ENCODE assay signal across 8 cellular contexts in the genomic region with DNA sequence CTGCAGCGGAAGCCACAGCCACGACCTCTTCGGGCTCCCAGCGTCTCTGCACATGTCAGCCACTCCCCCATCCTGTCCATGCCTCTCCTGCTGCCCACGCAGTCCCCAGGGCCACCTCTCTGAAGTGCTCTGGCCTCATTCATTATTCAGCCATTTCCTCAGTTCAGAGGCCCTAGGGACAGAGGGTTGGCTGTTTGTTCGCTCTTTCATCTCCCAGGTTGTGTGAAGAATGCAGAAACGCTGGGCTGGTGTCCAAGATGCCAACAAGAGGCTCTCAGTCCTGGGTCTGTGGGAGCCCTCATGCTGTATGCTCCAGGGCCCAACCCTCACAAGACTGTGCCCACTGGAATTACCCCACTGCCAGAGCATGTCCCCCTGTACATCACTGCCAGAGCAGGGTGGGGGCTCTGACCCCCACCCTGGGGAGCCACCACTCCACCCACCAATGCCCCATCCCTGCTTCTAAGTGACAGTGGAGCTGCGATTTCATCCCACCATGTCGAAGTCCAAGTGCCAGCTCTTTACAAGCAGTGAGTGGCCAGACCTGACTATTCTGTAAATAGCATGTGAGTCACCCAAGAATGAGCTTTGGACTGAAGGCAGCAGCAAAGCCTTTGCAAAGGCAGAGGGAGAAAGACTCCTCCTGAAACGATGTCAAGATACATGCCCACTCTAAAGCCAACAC.
A peak's percentile ranks its signal among the peaks of the same experiment; 100 is the strongest.
DNase-seq lines count a peak whose midpoint lies in the region; ATAC-seq and TF ChIP-seq lines count a peak whose summit lies in the region.
"Had no signal": no experiment of that assay in that cellular context is flagged by ENCODE, and none has a peak within 500 bp of the region (broad histone marks: within the 10 kb centered on the region; RNA-seq: fewer than 3 reads in every experiment).

No MANE protein-coding gene starts in this region.

- H3K27me3 Mint-ChIP-seq in H9 (ENCODE audit: low read depth) = peaks cover 73% of the 10 kb centered on the region

- H2BK120ac ChIP-seq in H9 (ENCODE audit: low read depth, low read length, poor library complexity, severe bottlenecking) = no peak overlapping the region

- no peak overlapping the region for H2AK5ac ChIP-seq in H9 (ENCODE audit: insufficient read length, low read length)

- H3K14ac ChIP-seq in H9 (ENCODE audit: insufficient read depth, low read length) = no peak overlapping the region

- no peak overlapping the region for H2BK5ac ChIP-seq in H9 (ENCODE audit: insufficient read length, low read length)

- peaks cover 0 to 3% of the 10 kb centered on the region in 2 experiments; a peak in 2 of 5 replicates for H3K9me3 Mint-ChIP-seq in H9

- no peak overlapping the region for H2BK20ac ChIP-seq in H9 (ENCODE audit: low read depth, low read length, poor library complexity, severe bottlenecking)

- H3K4me3 Mint-ChIP-seq in H9 = no peak overlapping the region
- H3K4me3 Mint-ChIP-seq: nephron had no signal

- TF ChIP-seq POLR2A in gastrocnemius medialis (IDR thresholded peaks at IDR 0.05) = no peak

- H4K20me1 ChIP-seq in H9 (ENCODE audit: control insufficient read depth, insufficient read depth, insufficient read length) = no peaks in the 10 kb centered on the region

- H2BK12ac ChIP-seq in H9 (ENCODE audit: insufficient read length, low read depth, low read length) = no peak overlapping the region

- peaks cover 15 to 19% of the 10 kb centered on the region in 2 experiments for H3K4me1 Mint-ChIP-seq in H9

- no peaks in the 10 kb centered on the region for H3K23me2 ChIP-seq in H9 (ENCODE audit: insufficient read length, low read depth, low read length, poor library complexity, severe bottlenecking)

- H3K4ac ChIP-seq in H9 (ENCODE audit: low read depth, low read length) = no peak overlapping the region

- no peak overlapping the region for H4K5ac ChIP-seq in H9 (ENCODE audit: insufficient read length, low read depth, low read length)

- no peak overlapping the region for H3K4me3 ChIP-seq in left ventricle myocardium inferior
- H3K4me3 ChIP-seq in gastrocnemius medialis = peak overlapping the region in 2 of 4 donors; percentile 17 to 40

- in situ Hi-C loops in SK-MEL-5 (cut with HindIII; ENCODE audit: low pct_unique_long_range_greater_than_20kb, low sequenced_read_pairs) = no loop called here
- in situ Hi-C loops in gastrocnemius medialis (cut with MboI; ENCODE audit: low sequenced_read_pairs in 4 of 4) = no loop called here

- H4K8ac ChIP-seq in H9 (replicated peaks; ENCODE audit: insufficient read length, low read depth, low read length) = no peak overlapping the region

- no peak overlapping the region for H3K23ac ChIP-seq in H9 (ENCODE audit: insufficient read length, low read depth, low read length)

- H3K56ac ChIP-seq in H9 (ENCODE audit: insufficient read length, low read depth, low read length) = no peak overlapping the region

- no peaks in the 10 kb centered on the region for H3K27me3 ChIP-seq in left ventricle myocardium inferior (ENCODE audit: low read depth)
- no peaks in the 10 kb centered on the region for H3K27me3 ChIP-seq in gastrocnemius medialis
- no peaks in the 10 kb centered on the region for H3K27me3 ChIP-seq in H9 (ENCODE audit: insufficient read depth, low read length)

- H3K27ac ChIP-seq in left ventricle myocardium inferior (replicated peaks) = peak overlapping the region; percentile 50
- peak overlapping the region in 3 of 4 donors; percentile 36 to 49 (median 38) for H3K27ac ChIP-seq in gastrocnemius medialis
- H3K27ac ChIP-seq in H9 (ENCODE audit: insufficient read length, low read depth, low read length) = no peak overlapping the region

- H2AFZ ChIP-seq in H9 (ENCODE audit: low read length) = no peak overlapping the region

- H3K36me3 ChIP-seq in left ventricle myocardium inferior (no peaks in the 10 kb centered on the region), gastrocnemius medialis (no peaks in the 10 kb centered on the region)

- no peak overlapping the region for H3K9ac ChIP-seq in H9 (ENCODE audit: extremely low read depth, insufficient read length, low read length)

- no peak overlapping the region; a peak in 1 of 7 replicates for H3K27ac Mint-ChIP-seq in H9
- H3K27ac Mint-ChIP-seq: nephron had no signal

- H3K18ac ChIP-seq in H9 (ENCODE audit: insufficient read length, low read depth, low read length) = no peak overlapping the region

- no peak overlapping the region for H3K4me2 ChIP-seq in H9 (ENCODE audit: insufficient read depth, insufficient read length, low read length)

- no peak overlapping the region for H2BK15ac ChIP-seq in H9 (ENCODE audit: low read depth, low read length)

- no peaks in the 10 kb centered on the region for H3K79me2 ChIP-seq in H9 (ENCODE audit: insufficient read depth, low read length)

- peaks cover 12% of the 10 kb centered on the region for H3K9me3 ChIP-seq in left ventricle myocardium inferior (replicated peaks)
- no peaks in the 10 kb centered on the region for H3K9me3 ChIP-seq in gastrocnemius medialis
- H3K9me3 ChIP-seq in H9 (ENCODE audit: control insufficient read depth, low read depth, low read length) = no peaks in the 10 kb centered on the region

- H3T11ph ChIP-seq in H9 (ENCODE audit: low read length) = no peak overlapping the region

- ATAC-seq in gastrocnemius medialis = peak; percentile 98 to 99
- no peak for ATAC-seq in HG03354 (IDR thresholded peaks at IDR 0.05; ENCODE audit: poor library complexity, severe bottlenecking, unreplicated experiment)

- intact Hi-C loops in left ventricle myocardium inferior (cut with micrococcal nuclease) (no loop called here), gastrocnemius medialis (cut with DNase I; ENCODE audit: low total_unique reads) (no loop called here)

- no peaks in the 10 kb centered on the region; a peak in 1 of 7 replicates for H3K36me3 Mint-ChIP-seq in H9 (ENCODE audit: insufficient read depth in 1 of 3, low read depth in 3 of 3)

- no peaks in the 10 kb centered on the region for H3K79me1 ChIP-seq in H9 (ENCODE audit: insufficient read depth, low read depth, low read length, poor library complexity, severe bottlenecking)

- WGBS in H9 (ENCODE audit: extremely low coverage, insufficient read length, low lambda C conversion rate) = no CpG with 5 or more reads among the region's 10 CpGs

- H3K4me1 ChIP-seq in left ventricle myocardium inferior (peaks cover 17% of the 10 kb centered on the region), gastrocnemius medialis (peaks cover 10 to 12% of the 10 kb centered on the region in 2 donors), H9 (ENCODE audit: insufficient read depth, low read length) (no peaks in the 10 kb centered on the region)

- TF ChIP-seq CTCF in left ventricle myocardium inferior (IDR thresholded peaks at IDR 0.05; ENCODE audit: borderline replicate concordance) (no peak), gastrocnemius medialis (IDR thresholded peaks at IDR 0.05 in 4 of 5, conservative IDR thresholded peaks at IDR 0.05 in 1 of 5) (no peak), H9 (conservative IDR thresholded peaks at IDR 0.05) (no peak)

- DNase-seq in H4 (ENCODE audit: low spot score) = peak; percentile 29
- DNase-seq in SK-MEL-5 (ENCODE audit: low read depth, low spot score) = peak; percentile 41
- no peak for DNase-seq in left ventricle myocardium inferior
- DNase-seq in gastrocnemius medialis = peak; percentile 16 to 41
- no peak for DNase-seq in H9
- no peak for DNase-seq in activated gamma-delta T cell treated with Interleukin-2 at 50 U/mL for 16 hours

- no peak overlapping the region for H4K91ac ChIP-seq in H9 (ENCODE audit: insufficient read length, low read depth, low read length)

Comparison
In these comparisons a context has a peak if more than half of its experiments do, and no peak if none do; other contexts are left out.
1. DNase-seq: peak in H4 (single experiment), SK-MEL-5 (single experiment) and gastrocnemius medialis (2 of 2); none in left ventricle myocardium inferior (single experiment), H9 (single experiment) and activated gamma-delta T cell treated with Interleukin-2 at 50 U/mL for 16 hours (single experiment).